35 cellular contexts compared by ENCODE assay signal in genomic region chr1:236336084-236336483, GRCh38. TPM values are rescaled to one million over a fixed set of nuclear protein-coding genes. Genes with fewer than 3 reads are reported as not detected.
"Had no signal": no experiment of that assay in that cellular context is flagged by ENCODE, and none has a peak within 500 bp of the region (broad histone marks: within the 10 kb centered on the region; RNA-seq: fewer than 3 reads in every experiment).

No MANE protein-coding gene starts in this region.

- H3K9me3 ChIP-seq: MG63 had no signal

- H3K4me3 ChIP-seq: cardiac muscle cell, MG63 had no signal

- H3K27me3 ChIP-seq: brain microvascular endothelial cell, cardiac muscle cell, MG63 had no signal

- FAIRE-seq: RCC 7860 had no signal

- H3K36me3 ChIP-seq: brain microvascular endothelial cell, cardiac muscle cell, MG63 had no signal

- H3K27ac ChIP-seq: brain microvascular endothelial cell, cardiac muscle cell, RWPE1, VCaP had no signal

- ATAC-seq: activated CD8-positive, alpha-beta memory T cell treated with anti-CD3 and anti-CD28 coated beads, Interleukin-2, amount 10 ng/mL, durations not matched to agents 7 days and 5 days; Right ventricle myocardium inferior; SK-N-SH treated with all-trans-retinoic acid at 6 μM for 48 hours; T-cell; T-helper 17 cell had no signal

- DNase-seq: activated B cell treated with CpG ODN at 0.5 μM for 24 hours; activated CD4-positive, alpha-beta memory T cell treated with anti-CD3 and anti-CD28 coated beads, Interleukin-2, amount 10 ng/mL, durations not matched to agents 7 days and 5 days; activated CD4-positive, alpha-beta T cell treated with anti-CD3 and anti-CD28 coated beads for 48 hours; activated CD4-positive, CD25-positive, alpha-beta regulatory T cell treated with anti-CD3 and anti-CD28 coated beads, Interleukin-2, amount 50 U/mL, for 72 hours; activated CD8-positive, alpha-beta memory T cell treated with anti-CD3 and anti-CD28 coated beads for 24 hours; activated CD8-positive, alpha-beta memory T cell treated with anti-CD3 and anti-CD28 coated beads, Interleukin-2, amount 10 ng/mL, durations not matched to agents 7 days and 5 days; activated CD8-positive, alpha-beta memory T cell treated with anti-CD3 and anti-CD28 coated beads, Interleukin-2, amount 50 U/mL, for 48 hours; activated effector memory CD4-positive, alpha-beta T cell treated with anti-CD3 and anti-CD28 coated beads, Interleukin-2, amount 50 U/mL, for 16 hours; activated naive CD4-positive, alpha-beta T cell; activated naive CD4-positive, alpha-beta T cell treated with anti-CD3 and anti-CD28 coated beads, Interleukin-2, amount 50 U/mL, for 16 hours; activated naive CD8-positive, alpha-beta T cell treated with anti-CD3 and anti-CD28 coated beads for 36 hours; activated T-cell treated with anti-CD3 and anti-CD28 coated beads, Interleukin-2, amount 50 U/mL, for 48 hours; amniotic stem cell; aorta; brain microvascular endothelial cell; Kasumi-1; MG63; NCI-H1048; NCI-H1105 treated with DMSO at 0.1 percent for 48 hours; NCI-H1436; NCI-H1694; NCI-H1930; NCI-H2081 treated with DMSO at 0.1 percent for 48 hours; NCI-H345; NCI-H524 treated with DMSO at 0.1 percent for 48 hours; SIG-M5; T-cell; T-helper 17 cell; T-helper 9 cell had no signal

RNA-seq across cellular contexts. Expression of gene EDARADD, which starts 58.0 kb away (rescaled TPM):
- total RNA-seq: activated B cell treated with CpG ODN at 0.5 μM for 24 hours had no signal
